Comparison of ENCODE assay signal across 8 cellular contexts in the genomic region with DNA sequence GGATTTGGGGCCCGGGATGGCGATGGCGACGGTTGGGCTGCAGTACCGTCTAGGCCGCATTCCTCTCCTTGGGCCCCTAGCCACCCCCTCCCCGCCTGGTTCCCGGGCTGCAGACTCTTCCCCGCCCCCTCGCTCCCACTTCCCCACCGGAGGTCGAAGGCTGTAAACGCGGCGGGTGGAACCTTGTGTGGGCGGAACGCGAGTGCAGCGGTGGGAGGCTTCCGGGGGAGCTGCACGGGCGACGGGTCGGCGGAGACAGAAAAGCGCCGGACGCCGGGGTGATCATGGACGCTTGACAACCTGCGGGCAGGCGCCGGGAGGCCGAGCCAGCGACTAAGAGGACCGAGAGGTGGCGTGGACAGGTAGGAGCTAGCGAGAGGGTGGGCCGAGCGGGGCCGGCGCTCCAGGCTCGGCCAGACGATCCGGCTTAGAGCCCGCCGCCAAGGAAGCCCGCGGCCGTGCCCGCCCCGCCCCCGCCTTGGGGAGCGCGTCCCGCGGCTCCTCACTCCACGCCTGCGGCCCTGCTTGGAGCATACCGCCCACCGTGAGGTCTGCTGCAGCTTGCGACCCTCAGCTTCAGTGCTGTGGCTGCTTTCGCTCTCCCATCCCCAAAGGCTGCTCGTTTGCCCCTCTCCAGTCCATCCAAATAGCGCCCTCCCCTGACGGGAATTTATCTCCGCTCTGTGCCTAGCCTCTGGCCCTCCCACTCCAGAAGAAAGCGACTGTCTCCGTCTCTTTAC. TPM values are rescaled to one million over a fixed set of nuclear protein-coding genes. Genes with fewer than 3 reads are reported as not detected.
A peak's percentile ranks its signal among the peaks of the same experiment; 100 is the strongest.
DNase-seq lines count a peak whose midpoint lies in the region; ATAC-seq and TF ChIP-seq lines count a peak whose summit lies in the region.

COPS7B (plus strand) TSS at position 269 of the 740 bp plus-strand sequence. CDS start 2,126 bp downstream, outside the sequence.

- H3K4me1 Mint-ChIP-seq in dendritic cell treated with granulocyte-macrophage colony-stimulating factor and Interleukin-4, amounts not matched to agents 40 ng/mL and 50 ng/mL, for 4 days (ENCODE audit: low read depth), result peaks cover 62% of the 10 kb centered on the region

- peaks cover 68% of the 10 kb centered on the region for H3K36me3 Mint-ChIP-seq in dendritic cell treated with granulocyte-macrophage colony-stimulating factor and Interleukin-4, amounts not matched to agents 40 ng/mL and 50 ng/mL, for 4 days (ENCODE audit: low read depth)

- DNase-seq in AML-193 (lab: John Stamatoyannopoulos, UW), result peak; percentile 50 to 71
- peak; percentile 69 for DNase-seq in NCI-H526 treated with DMSO at 0.1 percent for 48 hours (lab: John Stamatoyannopoulos, UW)
- DNase-seq in activated CD4-positive, alpha-beta T cell treated with anti-CD3 and anti-CD28 coated beads, Interleukin-2, amount 50 U/mL, for 1 hour, result peak; percentile 76
- peak; percentile 82 to 96 for DNase-seq in left lung
- DNase-seq in stimulated activated CD4-positive, alpha-beta T cell treated with anti-CD3 and anti-CD28 coated beads, Interleukin-2, amount 100 ng/mL, for 48 hours, result peak; percentile 81 to 84

- H3K9me3 Mint-ChIP-seq in dendritic cell treated with granulocyte-macrophage colony-stimulating factor and Interleukin-4, amounts not matched to agents 40 ng/mL and 50 ng/mL, for 4 days, result no peaks in the 10 kb centered on the region

- intact Hi-C loops in dendritic cell treated with granulocyte-macrophage colony-stimulating factor and Interleukin-4, amounts not matched to agents 40 ng/mL and 50 ng/mL, for 4 days (cut with micrococcal nuclease), result no loop called here
- intact Hi-C loops in left lung (cut with DNase I), result no loop called here

- H3K27me3 Mint-ChIP-seq in dendritic cell treated with granulocyte-macrophage colony-stimulating factor and Interleukin-4, amounts not matched to agents 40 ng/mL and 50 ng/mL, for 4 days, result no peaks in the 10 kb centered on the region

- peak within 1 kb of the TSS; percentile 86 to 95 for H3K4me3 ChIP-seq in left lung

- H3K9me3 ChIP-seq in left lung, result no peaks in the 10 kb centered on the region

- peak within 1 kb of the TSS in 1 of 2 donors; percentile 68 for H3K27ac ChIP-seq in left lung

- H3K4me1 ChIP-seq in left lung, result peaks cover 10 to 60% of the 10 kb centered on the region in 2 donors

- peak within 1 kb of the TSS; percentile 76 for H3K4me3 Mint-ChIP-seq in dendritic cell treated with granulocyte-macrophage colony-stimulating factor and Interleukin-4, amounts not matched to agents 40 ng/mL and 50 ng/mL, for 4 days

- peaks cover 0 to 26% of the 10 kb centered on the region in 2 donors for H3K36me3 ChIP-seq in left lung

- H3K27me3 ChIP-seq in left lung, result no peaks in the 10 kb centered on the region

- TF ChIP-seq CTCF in left lung (IDR thresholded peaks at IDR 0.05), result no peak

- peak within 1 kb of the TSS; percentile 71 for H3K27ac Mint-ChIP-seq in dendritic cell treated with granulocyte-macrophage colony-stimulating factor and Interleukin-4, amounts not matched to agents 40 ng/mL and 50 ng/mL, for 4 days

- ATAC-seq in HG03439 (IDR thresholded peaks at IDR 0.05; ENCODE audit: unreplicated experiment), result peak; percentile 57
- peak; percentile 71 for ATAC-seq in left lung

- TF ChIP-seq POLR2A in GM19193 (IDR thresholded peaks at IDR 0.05; ENCODE audit: extremely low read depth, insufficient read depth, insufficient read length), result peak; percentile 70

RNA-seq across cellular contexts. Expression of gene COPS7B, which starts in this region (rescaled TPM):
- total RNA-seq in left lung, result 10 to 100 TPM; 26.0 to 26.6 TPM
